ENCODE assay signal across 1 cellular context in genomic region chr11:68298659-68299516, GRCh38.
TF ChIP-seq lines count a peak whose summit lies in the region.

No MANE protein-coding gene starts in this region.

TF ChIP-seq in HepG2, 621 proteins besides CTCF, POLR2A, EP300 and RAD21 (continued from another document and continues in another):
- TF ChIP-seq, protein P1, sequence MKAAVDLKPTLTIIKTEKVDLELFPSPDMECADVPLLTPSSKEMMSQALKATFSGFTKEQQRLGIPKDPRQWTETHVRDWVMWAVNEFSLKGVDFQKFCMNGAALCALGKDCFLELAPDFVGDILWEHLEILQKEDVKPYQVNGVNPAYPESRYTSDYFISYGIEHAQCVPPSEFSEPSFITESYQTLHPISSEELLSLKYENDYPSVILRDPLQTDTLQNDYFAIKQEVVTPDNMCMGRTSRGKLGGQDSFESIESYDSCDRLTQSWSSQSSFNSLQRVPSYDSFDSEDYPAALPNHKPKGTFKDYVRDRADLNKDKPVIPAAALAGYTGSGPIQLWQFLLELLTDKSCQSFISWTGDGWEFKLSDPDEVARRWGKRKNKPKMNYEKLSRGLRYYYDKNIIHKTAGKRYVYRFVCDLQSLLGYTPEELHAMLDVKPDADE (CRISPR knock-in tag; IDR thresholded peaks at IDR 0.05) = no peak
- TF ChIP-seq ZBTB40 (IDR thresholded peaks at IDR 0.05) = no peak
- TF ChIP-seq ZBTB40 (CRISPR knock-in tag; IDR thresholded peaks at IDR 0.05) = peak; percentile 60; the same call in 1 of the 2 replicates
- TF ChIP-seq KDM2A (CRISPR knock-in tag; IDR thresholded peaks at IDR 0.05; ENCODE audit: borderline replicate concordance, low read depth) = 0 out of 2 replicates have a peak, but pooled peaks have one; percentile 59
- peak; percentile 94 for TF ChIP-seq MYC (CRISPR knock-in tag; IDR thresholded peaks at IDR 0.05; ENCODE audit: borderline replicate concordance)
- peak; percentile 87; the same call in 1 of the 2 replicates for TF ChIP-seq ZNF138 (CRISPR knock-in tag; IDR thresholded peaks at IDR 0.05; ENCODE audit: low read depth)
- 0 out of 2 replicates have a peak, but pooled peaks have one; percentile 11 for TF ChIP-seq CSRNP1 (CRISPR knock-in tag; IDR thresholded peaks at IDR 0.05)
- TF ChIP-seq ZNF547 (CRISPR knock-in tag; IDR thresholded peaks at IDR 0.05) = 0 out of 2 replicates have a peak, but pooled peaks have one; percentile 58
- 0 out of 2 replicates have a peak, but pooled peaks have one; percentile 5 for TF ChIP-seq NAIF1 (CRISPR knock-in tag; IDR thresholded peaks at IDR 0.05; ENCODE audit: borderline replicate concordance)
- peak; percentile 35; the same call in 1 of the 2 replicates for TF ChIP-seq SAFB2 (CRISPR knock-in tag; IDR thresholded peaks at IDR 0.05; ENCODE audit: borderline replicate concordance, low read depth)
- peak; percentile 8; the same call in 1 of the 2 replicates for TF ChIP-seq FOXA3 (CRISPR knock-in tag; IDR thresholded peaks at IDR 0.05)
- TF ChIP-seq ZBTB1 (CRISPR knock-in tag; IDR thresholded peaks at IDR 0.05; ENCODE audit: borderline replicate concordance) = no peak
- TF ChIP-seq HNF1B (CRISPR knock-in tag; IDR thresholded peaks at IDR 0.05) = peak; percentile 82
- peak; percentile 70; the same call in 1 of the 2 replicates for TF ChIP-seq LBX2 (CRISPR knock-in tag; IDR thresholded peaks at IDR 0.05; ENCODE audit: borderline replicate concordance)
- TF ChIP-seq ZFX (CRISPR knock-in tag; IDR thresholded peaks at IDR 0.05; ENCODE audit: low read depth) = peak; percentile 68
- peak; percentile 85 for TF ChIP-seq POLR2AphosphoS5 (IDR thresholded peaks at IDR 0.05; ENCODE audit: low read depth, low read length)
- peak; percentile 38; the same call in 1 of the 2 replicates for TF ChIP-seq ELF3 (CRISPR knock-in tag; IDR thresholded peaks at IDR 0.05)
- no peak; the same call in 1 of the 2 replicates for TF ChIP-seq ARID5B (CRISPR knock-in tag; IDR thresholded peaks at IDR 0.05)
- TF ChIP-seq ZNF607 (CRISPR knock-in tag; IDR thresholded peaks at IDR 0.05; ENCODE audit: borderline replicate concordance) = peak; percentile 34; the same call in 1 of the 2 replicates
- no peak for TF ChIP-seq ZSCAN30 (CRISPR knock-in tag; IDR thresholded peaks at IDR 0.05)
- TF ChIP-seq NFIB (CRISPR knock-in tag; IDR thresholded peaks at IDR 0.05; ENCODE audit: borderline replicate concordance) = no peak
- peak; percentile 28; the same call in 1 of the 2 replicates for TF ChIP-seq ZNF33B (CRISPR knock-in tag; IDR thresholded peaks at IDR 0.05)
- no peak for TF ChIP-seq SNRNP70 (IDR thresholded peaks at IDR 0.05; ENCODE audit: low read depth, low read length)
- 0 out of 2 replicates have a peak, but pooled peaks have one; percentile 46 for TF ChIP-seq REXO4 (CRISPR knock-in tag; IDR thresholded peaks at IDR 0.05; ENCODE audit: borderline replicate concordance)
- no peak for TF ChIP-seq ZNF670 (CRISPR knock-in tag; IDR thresholded peaks at IDR 0.05; ENCODE audit: borderline replicate concordance)
- TF ChIP-seq, protein P2, sequence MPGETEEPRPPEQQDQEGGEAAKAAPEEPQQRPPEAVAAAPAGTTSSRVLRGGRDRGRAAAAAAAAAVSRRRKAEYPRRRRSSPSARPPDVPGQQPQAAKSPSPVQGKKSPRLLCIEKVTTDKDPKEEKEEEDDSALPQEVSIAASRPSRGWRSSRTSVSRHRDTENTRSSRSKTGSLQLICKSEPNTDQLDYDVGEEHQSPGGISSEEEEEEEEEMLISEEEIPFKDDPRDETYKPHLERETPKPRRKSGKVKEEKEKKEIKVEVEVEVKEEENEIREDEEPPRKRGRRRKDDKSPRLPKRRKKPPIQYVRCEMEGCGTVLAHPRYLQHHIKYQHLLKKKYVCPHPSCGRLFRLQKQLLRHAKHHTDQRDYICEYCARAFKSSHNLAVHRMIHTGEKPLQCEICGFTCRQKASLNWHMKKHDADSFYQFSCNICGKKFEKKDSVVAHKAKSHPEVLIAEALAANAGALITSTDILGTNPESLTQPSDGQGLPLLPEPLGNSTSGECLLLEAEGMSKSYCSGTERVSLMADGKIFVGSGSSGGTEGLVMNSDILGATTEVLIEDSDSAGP (CRISPR knock-in tag; IDR thresholded peaks at IDR 0.05; ENCODE audit: borderline replicate concordance) = peak; percentile 55
- TF ChIP-seq MAZ (IDR thresholded peaks at IDR 0.05; ENCODE audit: borderline replicate concordance, low read depth, low read length) = no peak
- TF ChIP-seq MAZ (CRISPR knock-in tag; IDR thresholded peaks at IDR 0.05; ENCODE audit: low read depth) = peak; percentile 78
- TF ChIP-seq ZC3H4 (CRISPR knock-in tag; IDR thresholded peaks at IDR 0.05; ENCODE audit: borderline replicate concordance) = peak; percentile 60
- TF ChIP-seq ZNF18 (CRISPR knock-in tag; IDR thresholded peaks at IDR 0.05; ENCODE audit: insufficient replicate concordance) = no peak
- peak; percentile 96 for TF ChIP-seq MAX (IDR thresholded peaks at IDR 0.05)
- TF ChIP-seq GATAD2A (CRISPR knock-in tag; IDR thresholded peaks at IDR 0.05) = peak; percentile 62
- TF ChIP-seq ZBTB42 (CRISPR knock-in tag; IDR thresholded peaks at IDR 0.05) = 0 out of 2 replicates have a peak, but pooled peaks have one; percentile 6
- TF ChIP-seq CHD4 (IDR thresholded peaks at IDR 0.05; ENCODE audit: borderline replicate concordance, low read length) = peak; percentile 16; the same call in 1 of the 2 replicates
- peak; percentile 65 for TF ChIP-seq CBX1 (IDR thresholded peaks at IDR 0.05; ENCODE audit: low read depth)
